In genomic region chr1:112674986-112675727, GRCh38 we compare ENCODE assay signal across 8 cellular contexts. TPM values are rescaled to one million over a fixed set of nuclear protein-coding genes. Genes with fewer than 3 reads are reported as not detected.
DNase-seq lines count a peak whose midpoint lies in the region; ATAC-seq, FAIRE-seq and TF ChIP-seq lines count a peak whose summit lies in the region.

No MANE protein-coding gene starts in this region.

- TF ChIP-seq CTCF in CD14-positive monocyte (IDR thresholded peaks at IDR 0.05) (no peak), astrocyte of the spinal cord (IDR thresholded peaks at IDR 0.05; ENCODE audit: low read depth, low read length) (no peak), spleen (IDR thresholded peaks at IDR 0.05 in 8 of 11, conservative IDR thresholded peaks at IDR 0.05 in 3 of 11) (no peak)

- H3K4me3 ChIP-seq in astrocyte of the spinal cord (ENCODE audit: low read depth, low read length): peak overlapping the region; percentile 79
- H3K4me3 ChIP-seq in spleen: peak overlapping the region; percentile 73 to 95 (median 80)

- peaks cover 0 to 26% (median 19%) of the 10 kb centered on the region in 6 donors for H3K36me3 ChIP-seq in spleen

- ATAC-seq in GM19455 (IDR thresholded peaks at IDR 0.05; ENCODE audit: unreplicated experiment): peak; percentile 44

- peaks cover 0 to 10% (median 7%) of the 10 kb centered on the region in 3 donors for H3K27me3 Mint-ChIP-seq in CD14-positive monocyte (ENCODE audit: low read depth in 3 of 3)

- peak overlapping the region; percentile 98 to 99 for H3K4me3 Mint-ChIP-seq in CD14-positive monocyte

- H3K9me3 Mint-ChIP-seq in CD14-positive monocyte: no peaks in the 10 kb centered on the region

- no peaks in the 10 kb centered on the region for H3K9me3 ChIP-seq in spleen

- TF ChIP-seq POLR2A in spleen (IDR thresholded peaks at IDR 0.05): no peak

- peak overlapping the region; percentile 79 to 94 (median 92) for H3K27ac ChIP-seq in spleen

- FAIRE-seq in HTR-8/SVneo (lab: Jason Lieb, UNC) (no peak), RCC 7860 (lab: Jason Lieb, UNC) (no peak)

- in situ Hi-C loops in astrocyte of the spinal cord (cut with HindIII; ENCODE audit: low sequenced_read_pairs): no loop called here

- no peaks in the 10 kb centered on the region for H3K27me3 ChIP-seq in spleen (replicated peaks in 1 of 7)

- intact Hi-C loops in CD14-positive monocyte (cut with micrococcal nuclease): loop anchor here in 1 of 2 donors (5.0 kb wide), 2 partner anchors 32 to 48 kb away; partner anchors contain the start of gene RHOC
- intact Hi-C loops in spleen (cut with DNase I; ENCODE audit: low total_unique reads): loop anchor here (10.0 kb wide), 1 partner anchor 50 kb away; no protein-coding TSS in a partner anchor

- peaks cover 26% of the 10 kb centered on the region for H3K4me1 Mint-ChIP-seq in CD14-positive monocyte

- H3K36me3 Mint-ChIP-seq in CD14-positive monocyte: peaks cover 21 to 28% of the 10 kb centered on the region in 2 donors

- H3K4me1 ChIP-seq in spleen: peaks cover 18 to 60% (median 42%) of the 10 kb centered on the region in 6 donors

- peak overlapping the region in 6 of 7 donors; percentile 78 to 94 (median 92) for H3K27ac Mint-ChIP-seq in CD14-positive monocyte

- WGBS in spleen, 5 donors: 0 to 1% (median 1%) methylated on average over 27 to 68 of the region's 68 CpGs

- DNase-seq in CD14-positive monocyte (ENCODE audit: low spot score): no peak
- DNase-seq in HTR-8/SVneo (ENCODE audit: insufficient read length, low spot score): peak; percentile 21
- peak in 3 of 5 experiments; percentile 8 to 44 (median 20) for DNase-seq in T-helper 2 cell
- peak; percentile 18 for DNase-seq in astrocyte of the spinal cord (ENCODE audit: low read depth, low spot score)
- DNase-seq in iPS-NIHi11 (ENCODE audit: low spot score): peak; percentile 78
- peak; percentile 90 for DNase-seq in spleen
- no peak for DNase-seq in RCC 7860 (ENCODE audit: low spot score)

RNA-seq across cellular contexts. Expression of gene MOV10, which starts 0.7 kb away (rescaled TPM):
- polyA plus RNA-seq in CD14-positive monocyte (10 to 100 TPM; 12.0 to 13.6 TPM), spleen (10 to 100 TPM; 23.5 to 62.5 (median 50.8) TPM)
- 10 to 100 TPM; 45.5 to 92.3 (median 60.2) TPM for total RNA-seq in spleen

RNA-seq across cellular contexts. Expression of gene RHOC, which starts 31.8 kb away (rescaled TPM):
- polyA plus RNA-seq in CD14-positive monocyte: 10 to 100 TPM; 78.9 to 91.5 TPM
- total RNA-seq in spleen: 100 to 1,000 TPM; 125 to 292 (median 210) TPM
- polyA plus RNA-seq in spleen: 100 to 1,000 TPM; 120 to 323 (median 153) TPM

RNA-seq across cellular contexts. Expression of gene PPM1J, which starts 40.0 kb away (rescaled TPM):
- polyA plus RNA-seq in CD14-positive monocyte: under 1 TPM; 0.28 to 0.75 TPM
- total RNA-seq in spleen: 1 to 10 TPM in 5 of 7 donors, under 1 TPM in 2; 0.51 to 1.8 (median 1.3) TPM
- 1 to 10 TPM; 1.3 to 1.9 (median 1.5) TPM for polyA plus RNA-seq in spleen

RNA-seq across cellular contexts. Expression of gene CAPZA1, which starts 55.5 kb away (rescaled TPM):
- polyA plus RNA-seq in CD14-positive monocyte (100 to 1,000 TPM; 339 to 357 TPM), spleen (100 to 1,000 TPM; 105 to 132 (median 117) TPM)
- 100 to 1,000 TPM; 190 to 354 (median 259) TPM for total RNA-seq in spleen

RNA-seq across cellular contexts. Expression of gene ST7L, which starts 56.2 kb away (rescaled TPM):
- polyA plus RNA-seq in CD14-positive monocyte (1 to 10 TPM; 5.4 to 6.1 TPM), spleen (1 to 10 TPM; 6.1 to 7.7 (median 6.9) TPM)
- total RNA-seq in spleen: 10 to 100 TPM; 14.1 to 23.9 (median 22.2) TPM

Comparison
In these comparisons a context has a peak if more than half of its experiments do, and no peak if none do; other contexts are left out.
1. DNase-seq: peak in HTR-8/SVneo (single experiment), T-helper 2 cell (3 of 5), astrocyte of the spinal cord (single experiment), iPS-NIHi11 (single experiment) and spleen (single experiment); none in CD14-positive monocyte (single experiment) and RCC 7860 (single experiment).